1 cellular context compared by ENCODE assay signal in the genomic region with DNA sequence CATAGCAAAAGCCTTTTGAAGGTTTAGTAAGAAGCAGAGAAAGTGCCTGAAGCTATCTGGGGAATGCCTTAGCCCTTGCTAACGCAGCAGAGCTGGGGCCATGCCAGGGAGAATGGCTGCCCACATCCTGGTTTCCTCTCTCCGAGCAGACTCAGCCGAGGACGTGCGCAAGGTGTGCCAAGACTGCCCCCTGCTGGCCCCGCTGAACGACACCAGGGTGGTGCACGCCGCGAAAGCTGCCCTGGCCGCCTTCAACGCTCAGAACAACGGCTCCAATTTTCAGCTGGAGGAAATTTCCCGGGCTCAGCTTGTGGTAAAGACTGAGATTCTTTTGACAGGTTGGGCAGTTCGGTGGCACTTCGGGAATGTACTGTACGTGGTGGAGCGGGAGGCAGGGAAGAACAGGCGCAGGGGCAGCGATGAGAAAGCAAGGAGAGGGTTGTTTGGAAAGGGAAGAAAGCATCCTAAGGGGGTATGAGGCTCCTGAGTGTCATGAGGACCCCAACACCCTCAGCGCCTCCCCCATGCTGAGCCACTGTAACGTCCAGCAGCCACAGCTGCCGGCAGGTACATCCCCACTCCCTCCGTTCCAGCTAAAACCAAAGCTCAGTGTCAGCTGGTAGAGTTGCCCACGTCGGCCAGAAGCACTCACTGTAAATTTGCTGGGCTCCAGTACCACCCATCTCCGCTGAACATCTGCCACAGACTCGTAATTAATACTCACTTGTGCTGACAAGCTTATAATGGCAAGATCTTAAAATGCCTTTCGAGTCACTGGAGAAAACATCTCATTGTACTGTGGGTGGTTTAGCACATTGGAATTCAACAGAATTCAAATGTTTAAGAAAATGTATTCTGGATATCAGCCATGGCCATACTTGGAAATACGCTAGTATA.
TF ChIP-seq lines count a peak whose summit lies in the region.

No MANE protein-coding gene starts in this region.

TF ChIP-seq in HepG2, 621 proteins besides CTCF, POLR2A, EP300 and RAD21 (continued from another document and continues in another):
- 0 out of 2 replicates have a peak, but pooled peaks have one; percentile 31 for TF ChIP-seq ZBTB26 (CRISPR knock-in tag; IDR thresholded peaks at IDR 0.05; ENCODE audit: borderline replicate concordance)
- no peak for TF ChIP-seq KAT2B (IDR thresholded peaks at IDR 0.05; ENCODE audit: borderline replicate concordance, low read depth, low read length)
- 0 out of 2 replicates have a peak, but pooled peaks have one; percentile 33 for TF ChIP-seq MYPOP (CRISPR knock-in tag; IDR thresholded peaks at IDR 0.05)
- no peak for TF ChIP-seq NFE2L1 (CRISPR knock-in tag; IDR thresholded peaks at IDR 0.05; ENCODE audit: borderline replicate concordance)
- no peak for TF ChIP-seq ZMYM2 (CRISPR knock-in tag; IDR thresholded peaks at IDR 0.05)
- TF ChIP-seq, protein P1, sequence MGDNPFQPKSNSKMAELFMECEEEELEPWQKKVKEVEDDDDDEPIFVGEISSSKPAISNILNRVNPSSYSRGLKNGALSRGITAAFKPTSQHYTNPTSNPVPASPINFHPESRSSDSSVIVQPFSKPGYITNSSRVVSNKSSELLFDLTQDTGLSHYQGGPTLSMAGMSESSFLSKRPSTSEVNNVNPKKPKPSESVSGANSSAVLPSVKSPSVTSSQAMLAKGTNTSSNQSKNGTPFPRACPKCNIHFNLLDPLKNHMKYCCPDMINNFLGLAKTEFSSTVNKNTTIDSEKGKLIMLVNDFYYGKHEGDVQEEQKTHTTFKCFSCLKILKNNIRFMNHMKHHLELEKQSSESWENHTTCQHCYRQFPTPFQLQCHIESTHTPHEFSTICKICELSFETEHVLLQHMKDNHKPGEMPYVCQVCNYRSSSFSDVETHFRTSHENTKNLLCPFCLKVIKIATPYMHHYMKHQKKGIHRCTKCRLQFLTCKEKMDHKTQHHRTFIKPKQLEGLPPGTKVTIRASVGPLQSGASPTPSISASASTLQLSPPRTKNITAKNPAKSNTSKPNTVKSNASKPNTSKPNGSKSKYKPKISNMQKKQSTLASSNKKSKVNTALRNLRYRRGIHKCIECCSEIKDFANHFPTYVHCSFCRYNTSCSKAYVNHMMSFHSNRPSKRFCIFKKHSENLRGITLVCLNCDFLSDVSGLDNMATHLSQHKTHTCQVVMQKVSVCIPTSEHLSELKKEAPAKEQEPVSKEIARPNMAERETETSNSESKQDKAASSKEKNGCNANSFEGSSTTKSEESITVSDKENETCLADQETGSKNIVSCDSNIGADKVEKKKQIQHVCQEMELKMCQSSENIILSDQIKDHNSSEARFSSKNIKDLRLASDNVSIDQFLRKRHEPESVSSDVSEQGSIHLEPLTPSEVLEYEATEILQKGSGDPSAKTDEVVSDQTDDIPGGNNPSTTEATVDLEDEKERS (CRISPR knock-in tag; IDR thresholded peaks at IDR 0.05), result 0 out of 2 replicates have a peak, but pooled peaks have one; percentile 44
- TF ChIP-seq, protein P2, sequence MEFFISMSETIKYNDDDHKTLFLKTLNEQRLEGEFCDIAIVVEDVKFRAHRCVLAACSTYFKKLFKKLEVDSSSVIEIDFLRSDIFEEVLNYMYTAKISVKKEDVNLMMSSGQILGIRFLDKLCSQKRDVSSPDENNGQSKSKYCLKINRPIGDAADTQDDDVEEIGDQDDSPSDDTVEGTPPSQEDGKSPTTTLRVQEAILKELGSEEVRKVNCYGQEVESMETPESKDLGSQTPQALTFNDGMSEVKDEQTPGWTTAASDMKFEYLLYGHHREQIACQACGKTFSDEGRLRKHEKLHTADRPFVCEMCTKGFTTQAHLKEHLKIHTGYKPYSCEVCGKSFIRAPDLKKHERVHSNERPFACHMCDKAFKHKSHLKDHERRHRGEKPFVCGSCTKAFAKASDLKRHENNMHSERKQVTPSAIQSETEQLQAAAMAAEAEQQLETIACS (CRISPR knock-in tag; IDR thresholded peaks at IDR 0.05), result no peak
- no peak for TF ChIP-seq SOX5 (CRISPR knock-in tag; IDR thresholded peaks at IDR 0.05; ENCODE audit: borderline replicate concordance)
- no peak for TF ChIP-seq SETDB1 (CRISPR knock-in tag; IDR thresholded peaks at IDR 0.05; ENCODE audit: borderline replicate concordance)
- TF ChIP-seq ZNF230 (CRISPR knock-in tag; IDR thresholded peaks at IDR 0.05), result no peak
- TF ChIP-seq HDAC2 (CRISPR knock-in tag; IDR thresholded peaks at IDR 0.05), result peak; percentile 23
- no peak for TF ChIP-seq NR2F2 (IDR thresholded peaks at IDR 0.05; ENCODE audit: borderline replicate concordance, low read depth)
- no peak for TF ChIP-seq ZSCAN20 (CRISPR knock-in tag; IDR thresholded peaks at IDR 0.05; ENCODE audit: borderline replicate concordance)
- TF ChIP-seq ZNF501 (CRISPR knock-in tag; IDR thresholded peaks at IDR 0.05), result peak; percentile 65
- TF ChIP-seq ADNP (CRISPR knock-in tag; IDR thresholded peaks at IDR 0.05), result no peak
- no peak for TF ChIP-seq AHR (CRISPR knock-in tag; IDR thresholded peaks at IDR 0.05)
- TF ChIP-seq GLI4 (CRISPR knock-in tag; IDR thresholded peaks at IDR 0.05; ENCODE audit: borderline replicate concordance), result no peak
- TF ChIP-seq MEIS2 (CRISPR knock-in tag; IDR thresholded peaks at IDR 0.05), result no peak
- TF ChIP-seq, protein P3, sequence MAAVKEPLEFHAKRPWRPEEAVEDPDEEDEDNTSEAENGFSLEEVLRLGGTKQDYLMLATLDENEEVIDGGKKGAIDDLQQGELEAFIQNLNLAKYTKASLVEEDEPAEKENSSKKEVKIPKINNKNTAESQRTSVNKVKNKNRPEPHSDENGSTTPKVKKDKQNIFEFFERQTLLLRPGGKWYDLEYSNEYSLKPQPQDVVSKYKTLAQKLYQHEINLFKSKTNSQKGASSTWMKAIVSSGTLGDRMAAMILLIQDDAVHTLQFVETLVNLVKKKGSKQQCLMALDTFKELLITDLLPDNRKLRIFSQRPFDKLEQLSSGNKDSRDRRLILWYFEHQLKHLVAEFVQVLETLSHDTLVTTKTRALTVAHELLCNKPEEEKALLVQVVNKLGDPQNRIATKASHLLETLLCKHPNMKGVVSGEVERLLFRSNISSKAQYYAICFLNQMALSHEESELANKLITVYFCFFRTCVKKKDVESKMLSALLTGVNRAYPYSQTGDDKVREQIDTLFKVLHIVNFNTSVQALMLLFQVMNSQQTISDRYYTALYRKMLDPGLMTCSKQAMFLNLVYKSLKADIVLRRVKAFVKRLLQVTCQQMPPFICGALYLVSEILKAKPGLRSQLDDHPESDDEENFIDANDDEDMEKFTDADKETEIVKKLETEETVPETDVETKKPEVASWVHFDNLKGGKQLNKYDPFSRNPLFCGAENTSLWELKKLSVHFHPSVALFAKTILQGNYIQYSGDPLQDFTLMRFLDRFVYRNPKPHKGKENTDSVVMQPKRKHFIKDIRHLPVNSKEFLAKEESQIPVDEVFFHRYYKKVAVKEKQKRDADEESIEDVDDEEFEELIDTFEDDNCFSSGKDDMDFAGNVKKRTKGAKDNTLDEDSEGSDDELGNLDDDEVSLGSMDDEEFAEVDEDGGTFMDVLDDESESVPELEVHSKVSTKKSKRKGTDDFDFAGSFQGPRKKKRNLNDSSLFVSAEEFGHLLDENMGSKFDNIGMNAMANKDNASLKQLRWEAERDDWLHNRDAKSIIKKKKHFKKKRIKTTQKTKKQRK (IDR thresholded peaks at IDR 0.05; ENCODE audit: low read length), result no peak
- TF ChIP-seq NFE2L2 (IDR thresholded peaks at IDR 0.05; ENCODE audit: low read length), result no peak
- TF ChIP-seq BRF2 (CRISPR knock-in tag; IDR thresholded peaks at IDR 0.05), result no peak
- no peak for TF ChIP-seq ZNF850 (CRISPR knock-in tag; conservative IDR thresholded peaks at IDR 0.05)
- peak; percentile 68; the same call in 1 of the 2 replicates for TF ChIP-seq ZBTB20 (CRISPR knock-in tag; IDR thresholded peaks at IDR 0.05; ENCODE audit: borderline replicate concordance, low read depth)
- TF ChIP-seq HOXD1 (CRISPR knock-in tag; IDR thresholded peaks at IDR 0.05), result no peak
- TF ChIP-seq POGZ (CRISPR knock-in tag; IDR thresholded peaks at IDR 0.05), result peak; percentile 50; the same call in 1 of the 2 replicates
- TF ChIP-seq SMARCC2 (IDR thresholded peaks at IDR 0.05), result no peak
- TF ChIP-seq MED8 (CRISPR knock-in tag; IDR thresholded peaks at IDR 0.05; ENCODE audit: insufficient replicate concordance), result peak; percentile 4
- TF ChIP-seq ARNT (IDR thresholded peaks at IDR 0.05), result no peak
- TF ChIP-seq ZNF317 (CRISPR knock-in tag; IDR thresholded peaks at IDR 0.05), result no peak
- TF ChIP-seq ZNF550 (CRISPR knock-in tag; IDR thresholded peaks at IDR 0.05; ENCODE audit: borderline replicate concordance), result no peak
- TF ChIP-seq ZNF44 (CRISPR knock-in tag; IDR thresholded peaks at IDR 0.05), result no peak
- no peak for TF ChIP-seq LRRFIP1 (CRISPR knock-in tag; conservative IDR thresholded peaks at IDR 0.05)
- TF ChIP-seq IKZF4 (CRISPR knock-in tag; IDR thresholded peaks at IDR 0.05; ENCODE audit: borderline replicate concordance, low read depth, not compliant biosample characterization), result no peak
- TF ChIP-seq ZNF34 (CRISPR knock-in tag; IDR thresholded peaks at IDR 0.05; ENCODE audit: borderline replicate concordance), result no peak
- TF ChIP-seq GPBP1L1 (CRISPR knock-in tag; IDR thresholded peaks at IDR 0.05), result no peak
- no peak for TF ChIP-seq NCOR1 (IDR thresholded peaks at IDR 0.05; ENCODE audit: borderline replicate concordance, low read length)
- no peak for TF ChIP-seq FOXK1 (CRISPR knock-in tag; IDR thresholded peaks at IDR 0.05; ENCODE audit: borderline replicate concordance, low read depth)
- TF ChIP-seq CBX1 (IDR thresholded peaks at IDR 0.05; ENCODE audit: low read depth), result peak; percentile 43
- TF ChIP-seq, protein P4, sequence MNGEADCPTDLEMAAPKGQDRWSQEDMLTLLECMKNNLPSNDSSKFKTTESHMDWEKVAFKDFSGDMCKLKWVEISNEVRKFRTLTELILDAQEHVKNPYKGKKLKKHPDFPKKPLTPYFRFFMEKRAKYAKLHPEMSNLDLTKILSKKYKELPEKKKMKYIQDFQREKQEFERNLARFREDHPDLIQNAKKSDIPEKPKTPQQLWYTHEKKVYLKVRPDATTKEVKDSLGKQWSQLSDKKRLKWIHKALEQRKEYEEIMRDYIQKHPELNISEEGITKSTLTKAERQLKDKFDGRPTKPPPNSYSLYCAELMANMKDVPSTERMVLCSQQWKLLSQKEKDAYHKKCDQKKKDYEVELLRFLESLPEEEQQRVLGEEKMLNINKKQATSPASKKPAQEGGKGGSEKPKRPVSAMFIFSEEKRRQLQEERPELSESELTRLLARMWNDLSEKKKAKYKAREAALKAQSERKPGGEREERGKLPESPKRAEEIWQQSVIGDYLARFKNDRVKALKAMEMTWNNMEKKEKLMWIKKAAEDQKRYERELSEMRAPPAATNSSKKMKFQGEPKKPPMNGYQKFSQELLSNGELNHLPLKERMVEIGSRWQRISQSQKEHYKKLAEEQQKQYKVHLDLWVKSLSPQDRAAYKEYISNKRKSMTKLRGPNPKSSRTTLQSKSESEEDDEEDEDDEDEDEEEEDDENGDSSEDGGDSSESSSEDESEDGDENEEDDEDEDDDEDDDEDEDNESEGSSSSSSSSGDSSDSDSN (CRISPR knock-in tag; IDR thresholded peaks at IDR 0.05), result no peak; the same call in 1 of the 2 replicates
- no peak for TF ChIP-seq ZNF225 (CRISPR knock-in tag; IDR thresholded peaks at IDR 0.05)
- no peak for TF ChIP-seq PAWR (CRISPR knock-in tag; IDR thresholded peaks at IDR 0.05; ENCODE audit: borderline replicate concordance)
- peak; percentile 60; the same call in 1 of the 2 replicates for TF ChIP-seq CBX5 (CRISPR knock-in tag; IDR thresholded peaks at IDR 0.05; ENCODE audit: borderline replicate concordance)
- TF ChIP-seq ZNF709 (CRISPR knock-in tag; IDR thresholded peaks at IDR 0.05), result peak; percentile 66; the same call in 1 of the 2 replicates
